ENCODE assay signal across 8 cellular contexts in genomic region chr1:3745590-3746381, GRCh38.
A peak's percentile ranks its signal among the peaks of the same experiment; 100 is the strongest.
DNase-seq lines count a peak whose midpoint lies in the region; ATAC-seq and TF ChIP-seq lines count a peak whose summit lies in the region.

No MANE protein-coding gene starts in this region.

- no peaks in the 10 kb centered on the region for H3K27me3 Mint-ChIP-seq in central memory CD8-positive, alpha-beta T cell
- H3K27me3 Mint-ChIP-seq in memory B cell, result no peaks in the 10 kb centered on the region

- DNase-seq in HUDEP-2 (lab: John Stamatoyannopoulos, UW; ENCODE audit: unreplicated experiment in 76 of 76), result peak in 64 of 76 experiments; percentile 10 to 75 (median 48)
- DNase-seq in central memory CD8-positive, alpha-beta T cell (ENCODE audit: low spot score in 2 of 2), result no peak
- DNase-seq in memory B cell (ENCODE audit: low spot score in 2 of 2), result no peak
- DNase-seq in GM20000 (ENCODE audit: low spot score), result no peak
- DNase-seq in LoVo (ENCODE audit: low spot score), result no peak

- TF ChIP-seq CTCF in 22Rv1 (IDR thresholded peaks at IDR 0.05) (no peak), GM20000 (IDR thresholded peaks at IDR 0.05; ENCODE audit: extremely low read depth, missing control alignments) (no peak)

- peak overlapping the region; percentile 74 for H3K4me3 Mint-ChIP-seq in central memory CD8-positive, alpha-beta T cell
- peak overlapping the region; percentile 90 for H3K4me3 Mint-ChIP-seq in memory B cell

- peak overlapping the region; percentile 87 for H3K27ac Mint-ChIP-seq in central memory CD8-positive, alpha-beta T cell (ENCODE audit: low read depth)
- H3K27ac Mint-ChIP-seq in memory B cell, result peak overlapping the region; percentile 79

- H3K9me3 Mint-ChIP-seq in central memory CD8-positive, alpha-beta T cell, result no peaks in the 10 kb centered on the region
- H3K9me3 Mint-ChIP-seq in memory B cell, result no peaks in the 10 kb centered on the region

- ATAC-seq in central memory CD8-positive, alpha-beta T cell (replicated peaks; ENCODE audit: extremely low read depth, poor library complexity, severe bottlenecking), result no peak
- no peak for ATAC-seq in memory B cell (ENCODE audit: low read depth)
- ATAC-seq in GM18873 (IDR thresholded peaks at IDR 0.05; ENCODE audit: low FRiP score, unreplicated experiment), result no peak
- ATAC-seq in HG02973 (IDR thresholded peaks at IDR 0.05; ENCODE audit: unreplicated experiment), result no peak

- H3K4me1 Mint-ChIP-seq in central memory CD8-positive, alpha-beta T cell, result peaks cover 19% of the 10 kb centered on the region
- peaks cover 19% of the 10 kb centered on the region for H3K4me1 Mint-ChIP-seq in memory B cell

- peaks cover 10% of the 10 kb centered on the region for H3K36me3 Mint-ChIP-seq in central memory CD8-positive, alpha-beta T cell (ENCODE audit: insufficient read depth)
- peaks cover 11% of the 10 kb centered on the region for H3K36me3 Mint-ChIP-seq in memory B cell

- H3K27ac ChIP-seq in 22Rv1, result peak overlapping the region; percentile 52; the same call in 1 of the 2 replicates

Comparison
In these comparisons a context has a peak if more than half of its experiments do, and no peak if none do; other contexts are left out.
1. DNase-seq: peak in HUDEP-2 (64 of 76); none in central memory CD8-positive, alpha-beta T cell (0 of 2), memory B cell (0 of 2), GM20000 (single experiment) and LoVo (single experiment).